Comparison of ENCODE assay signal across 29 cellular contexts in genomic region chr7:108053250-108053649, GRCh38.
"Had no signal": no experiment of that assay in that cellular context is flagged by ENCODE, and none has a peak within 500 bp of the region (broad histone marks: within the 10 kb centered on the region; RNA-seq: fewer than 3 reads in every experiment).

No MANE protein-coding gene starts in this region.

- H3K79me2 ChIP-seq: hepatocyte had no signal

- H3K4me3 Mint-ChIP-seq: dendritic cell treated with granulocyte-macrophage colony-stimulating factor and Interleukin-4, amounts not matched to agents 40 ng/mL and 50 ng/mL, for 4 days; effector memory CD8-positive, alpha-beta T cell; endodermal cell had no signal

- H3K9me3 Mint-ChIP-seq: dendritic cell treated with granulocyte-macrophage colony-stimulating factor and Interleukin-4, amounts not matched to agents 40 ng/mL and 50 ng/mL, for 4 days; effector memory CD8-positive, alpha-beta T cell; endodermal cell had no signal

- H3K4me1 ChIP-seq: colonic mucosa, esophagus squamous epithelium, foreskin keratinocyte, gastrocnemius medialis, gastroesophageal sphincter had no signal

- DNase-seq: colonic mucosa; cortex of kidney; dermis blood vessel endothelial cell; dorsolateral prefrontal cortex; effector CD4-positive, alpha-beta T cell; effector CD8-positive, alpha-beta T cell; effector memory CD4-positive, alpha-beta T cell; effector memory CD8-positive, alpha-beta T cell; endodermal cell; erythroblast; esophagus squamous epithelium; foreskin fibroblast; foreskin keratinocyte; foreskin melanocyte; gastrocnemius medialis; glutamatergic neuron; head of caudate nucleus; heart left ventricle; heart right ventricle had no signal

- H3K27ac ChIP-seq: colonic mucosa, coronary artery, dorsolateral prefrontal cortex, epithelial cell of prostate, esophagus muscularis mucosa, esophagus squamous epithelium, foreskin keratinocyte, gastrocnemius medialis, gastroesophageal sphincter, heart left ventricle, heart right ventricle, hepatocyte had no signal

- H3K9me3 ChIP-seq: colonic mucosa, esophagus muscularis mucosa, esophagus squamous epithelium, gastrocnemius medialis, gastroesophageal sphincter, heart left ventricle, heart right ventricle had no signal

- ATAC-seq: effector memory CD8-positive, alpha-beta T cell; esophagus mucosa; foreskin keratinocyte; gastrocnemius medialis; gastroesophageal sphincter; heart left ventricle; heart right ventricle had no signal

- H3K27ac Mint-ChIP-seq: dendritic cell treated with granulocyte-macrophage colony-stimulating factor and Interleukin-4, amounts not matched to agents 40 ng/mL and 50 ng/mL, for 4 days; effector memory CD8-positive, alpha-beta T cell; endodermal cell had no signal

- H3K27me3 Mint-ChIP-seq: dendritic cell treated with granulocyte-macrophage colony-stimulating factor and Interleukin-4, amounts not matched to agents 40 ng/mL and 50 ng/mL, for 4 days had no signal

- H3K4me3 ChIP-seq: colonic mucosa, coronary artery, dorsolateral prefrontal cortex, esophagus muscularis mucosa, esophagus squamous epithelium, gastrocnemius medialis, gastroesophageal sphincter, heart left ventricle, heart right ventricle, hepatocyte had no signal

- H2AFZ ChIP-seq: hepatocyte had no signal

- H3K36me3 ChIP-seq: colonic mucosa, esophagus muscularis mucosa, esophagus squamous epithelium, gastrocnemius medialis, gastroesophageal sphincter, heart left ventricle, heart right ventricle had no signal

- H3K27me3 ChIP-seq: colonic mucosa, esophagus muscularis mucosa, esophagus squamous epithelium, foreskin keratinocyte, gastrocnemius medialis, gastroesophageal sphincter, heart left ventricle, heart right ventricle, hepatocyte had no signal

- H3K4me2 ChIP-seq: hepatocyte had no signal

- FAIRE-seq: endometrium, endothelial cell of umbilical vein, frontal cortex had no signal
